1 cellular context compared by ENCODE assay signal in genomic region chr16:75267631-75268264, GRCh38.
TF ChIP-seq lines count a peak whose summit lies in the region.

No MANE protein-coding gene starts in this region.

TF ChIP-seq in HCT116, 20 proteins besides CTCF, POLR2A, EP300 and RAD21 (continued from another document):
- no peak for TF ChIP-seq ZBTB33 (IDR thresholded peaks at IDR 0.05; ENCODE audit: extremely low read depth, insufficient replicate concordance, low read length)
- TF ChIP-seq MAX (IDR thresholded peaks at IDR 0.05): peak; percentile 82
- TF ChIP-seq EZH2 (IDR thresholded peaks at IDR 0.05): no peak
- TF ChIP-seq ELF1 (IDR thresholded peaks at IDR 0.05; ENCODE audit: borderline replicate concordance, low read depth): no peak
TF ChIP-seq in HCT116: peak in this region for 5.
